1 cellular context compared by ENCODE assay signal in genomic region chr12:34347367-34347766, GRCh38.
TF ChIP-seq lines count a peak whose summit lies in the region.

No MANE protein-coding gene starts in this region.

TF ChIP-seq in HEK293, 187 proteins besides CTCF, POLR2A, EP300 and RAD21 (continued from another document):
- TF ChIP-seq PRDM10 (tag by site-specific recombination; IDR thresholded peaks at IDR 0.05) (peak; percentile 45; the same call in 1 of the 2 replicates), KLF16 (tag by site-specific recombination; IDR thresholded peaks at IDR 0.05) (peak; percentile 48; the same call in 1 of the 2 replicates), ZSCAN18 (tag by site-specific recombination; IDR thresholded peaks at IDR 0.05) (no peak), ZNF654 (tag by site-specific recombination; IDR thresholded peaks at IDR 0.05; ENCODE audit: low read depth) (peak; percentile 17), SP3 (tag by site-specific recombination; IDR thresholded peaks at IDR 0.05) (no peak)
